ENCODE assay signal across 21 cellular contexts in the genomic region with DNA sequence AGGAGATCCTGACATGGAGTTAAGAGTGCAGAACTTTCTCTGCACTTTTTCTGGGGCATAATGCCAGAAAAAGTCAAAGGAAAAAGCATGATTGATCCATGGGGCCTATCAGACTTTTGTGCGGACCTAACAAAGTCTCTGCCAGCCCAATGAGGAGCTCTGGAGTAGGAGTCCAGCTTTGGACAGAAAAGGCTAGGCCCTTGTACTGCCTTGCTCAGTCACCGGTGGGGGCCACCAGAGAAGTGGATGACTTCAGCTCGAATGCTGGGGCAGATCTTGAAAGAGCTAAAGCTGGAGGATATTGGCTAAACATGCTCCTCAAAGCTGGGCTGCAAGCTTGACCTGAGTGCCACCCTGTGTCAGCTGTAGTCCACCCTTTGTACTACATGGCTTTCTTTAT. TPM values are rescaled to one million over a fixed set of nuclear protein-coding genes. Genes with fewer than 3 reads are reported as not detected.
A peak's percentile ranks its signal among the peaks of the same experiment; 100 is the strongest.
DNase-seq lines count a peak whose midpoint lies in the region; ATAC-seq, FAIRE-seq and TF ChIP-seq lines count a peak whose summit lies in the region.
"Had no signal": no experiment of that assay in that cellular context is flagged by ENCODE, and none has a peak within 500 bp of the region (broad histone marks: within the 10 kb centered on the region; RNA-seq: fewer than 3 reads in every experiment).

No MANE protein-coding gene starts in this region.

- no TSS peak for BruUV-seq in K562 (replicated peaks; lab: Mats Ljungman, UMichigan)

- no peak for ATAC-seq in K562
- no peak for ATAC-seq in stimulated activated effector memory CD8-positive, alpha-beta T cell treated with anti-CD3 and anti-CD28 coated beads, Interleukin-12 subunit alpha, Interleukin-12 subunit beta, amount 100 ng/mL, for 72 hours
- no peak for ATAC-seq in GM19455 (IDR thresholded peaks at IDR 0.05; ENCODE audit: unreplicated experiment)
- ATAC-seq: body of pancreas had no signal

- H3K27me3 ChIP-seq in K562 (ENCODE audit: control insufficient read depth in 2 of 2, insufficient read depth in 2 of 2, low read length in 2 of 2) (no peaks in the 10 kb centered on the region), H7 (ENCODE audit: control insufficient read depth, insufficient read depth, low read length) (peaks cover 6% of the 10 kb centered on the region; the same call in 1 of the 2 replicates)
- H3K27me3 ChIP-seq: body of pancreas, dorsolateral prefrontal cortex, esophagus squamous epithelium, vagina had no signal

- no peak for TF ChIP-seq POLR2A in K562 (conservative IDR thresholded peaks at IDR 0.05)

- H3K27me3 Mint-ChIP-seq in activated T-cell treated with anti-CD3 and anti-CD28 coated beads, Interleukin-2, amount 50 U/mL, for 24 hours = no peaks in the 10 kb centered on the region

- TF ChIP-seq EP300 in K562 (IDR thresholded peaks at IDR 0.05; ENCODE audit: low read length) = no peak

- H2AFZ ChIP-seq in K562 (ENCODE audit: low read depth, low read length) = peak overlapping the region; percentile 37

- H3K27ac ChIP-seq in K562 (ENCODE audit: extremely low read depth, low read depth, low read length) = no peak overlapping the region
- H3K27ac ChIP-seq: body of pancreas, dorsolateral prefrontal cortex, esophagus squamous epithelium, vagina had no signal

- in situ Hi-C loops in K562 (cut with MboI) = no loop called here

- H3K36me3 ChIP-seq in K562 (ENCODE audit: control insufficient read depth, insufficient read depth, low read length) = no peaks in the 10 kb centered on the region
- H3K36me3 ChIP-seq in H7 (replicated peaks; ENCODE audit: control insufficient read depth, insufficient read depth, low read length) = no peaks in the 10 kb centered on the region
- H3K36me3 ChIP-seq: esophagus squamous epithelium, vagina had no signal

- intact Hi-C loops in K562 (cut with micrococcal nuclease) = no loop called here

- peak overlapping the region; percentile 97 for H3K27ac Mint-ChIP-seq in activated T-cell treated with anti-CD3 and anti-CD28 coated beads, Interleukin-2, amount 50 U/mL, for 24 hours
- peak overlapping the region; percentile 95 for H3K27ac Mint-ChIP-seq in stimulated activated effector memory CD8-positive, alpha-beta T cell treated with anti-CD3 and anti-CD28 coated beads, Interleukin-12 subunit alpha, Interleukin-12 subunit beta, amount 100 ng/mL, for 72 hours
- H3K27ac Mint-ChIP-seq: nephron had no signal

- no peak for TF ChIP-seq RAD21 in K562 (CRISPR knock-in tag; conservative IDR thresholded peaks at IDR 0.05 in 1 of 2, IDR thresholded peaks at IDR 0.05 in 1 of 2)

- H3K36me3 Mint-ChIP-seq in activated T-cell treated with anti-CD3 and anti-CD28 coated beads, Interleukin-2, amount 50 U/mL, for 24 hours (ENCODE audit: low read depth) = peaks cover 24% of the 10 kb centered on the region
- peaks cover 31% of the 10 kb centered on the region for H3K36me3 Mint-ChIP-seq in stimulated activated effector memory CD8-positive, alpha-beta T cell treated with anti-CD3 and anti-CD28 coated beads, Interleukin-12 subunit alpha, Interleukin-12 subunit beta, amount 100 ng/mL, for 72 hours

- H3K9ac ChIP-seq in K562 (ENCODE audit: insufficient read depth in 1 of 2, low read depth in 2 of 2, low read length in 2 of 2) = no peak overlapping the region; a peak in 1 of 4 replicates

- DNase-seq in activated T-cell treated with anti-CD3 and anti-CD28 coated beads, Interleukin-2, amount 50 U/mL, for 24 hours = no peak
- DNase-seq in activated T-cell treated with anti-CD3 and anti-CD28 coated beads for 4 hours = no peak
- peak; percentile 33 for DNase-seq in OCI-M1 (lab: John Stamatoyannopoulos, UW)
- DNase-seq in K562 (ENCODE audit: extremely low read depth in 1 of 4, low spot score in 3 of 4) = peak in 1 of 4 experiments; percentile 51
- no peak for DNase-seq in stimulated activated effector memory CD8-positive, alpha-beta T cell treated with anti-CD3 and anti-CD28 coated beads, Interleukin-12 subunit alpha, Interleukin-12 subunit beta, amount 100 ng/mL, for 72 hours (ENCODE audit: low spot score in 2 of 2)
- no peak for DNase-seq in NOMO-1 (lab: John Stamatoyannopoulos, UW; ENCODE audit: unreplicated experiment in 2 of 2)
- DNase-seq in H7 = no peak
- DNase-seq: activated CD4-positive, alpha-beta T cell treated with anti-CD3 and anti-CD28 coated beads for 48 hours; body of pancreas; dorsolateral prefrontal cortex; esophagus squamous epithelium; GDM1; glutamatergic neuron; IMR-90; NCI-H1048; NCI-H774 had no signal

- H3K4me1 Mint-ChIP-seq in activated T-cell treated with anti-CD3 and anti-CD28 coated beads, Interleukin-2, amount 50 U/mL, for 24 hours (ENCODE audit: low read depth) = peaks cover 47% of the 10 kb centered on the region
- H3K4me1 Mint-ChIP-seq in stimulated activated effector memory CD8-positive, alpha-beta T cell treated with anti-CD3 and anti-CD28 coated beads, Interleukin-12 subunit alpha, Interleukin-12 subunit beta, amount 100 ng/mL, for 72 hours = peaks cover 29% of the 10 kb centered on the region

- CTCF ChIA-PET in K562 (lab: Yijun Ruan, JAX; ENCODE audit: low intra/inter-chr PET ratio) = no interaction called here

- no peak overlapping the region for H3K4me3 Mint-ChIP-seq in activated T-cell treated with anti-CD3 and anti-CD28 coated beads, Interleukin-2, amount 50 U/mL, for 24 hours
- H3K4me3 Mint-ChIP-seq in stimulated activated effector memory CD8-positive, alpha-beta T cell treated with anti-CD3 and anti-CD28 coated beads, Interleukin-12 subunit alpha, Interleukin-12 subunit beta, amount 100 ng/mL, for 72 hours = peak overlapping the region; percentile 95
- H3K4me3 Mint-ChIP-seq: nephron had no signal

- peaks cover 4% of the 10 kb centered on the region for H3K9me3 Mint-ChIP-seq in activated T-cell treated with anti-CD3 and anti-CD28 coated beads, Interleukin-2, amount 50 U/mL, for 24 hours
- H3K9me3 Mint-ChIP-seq in stimulated activated effector memory CD8-positive, alpha-beta T cell treated with anti-CD3 and anti-CD28 coated beads, Interleukin-12 subunit alpha, Interleukin-12 subunit beta, amount 100 ng/mL, for 72 hours = peaks cover 4% of the 10 kb centered on the region
- H3K9me3 Mint-ChIP-seq: nephron had no signal

- WGBS in K562 (ENCODE audit: insufficient coverage, low coverage, missing lambda C conversion rate) = 40% methylated on average over 3 of the region's 3 CpGs

- FAIRE-seq in K562 (lab: Jason Lieb, UNC) = no peak
- FAIRE-seq: GM12891 had no signal

- H3K9me1 ChIP-seq in K562 (ENCODE audit: control insufficient read depth, insufficient read depth, low read length) = no peaks in the 10 kb centered on the region

- peaks cover 24 to 37% of the 10 kb centered on the region in 2 experiments for H3K4me1 ChIP-seq in K562 (replicated peaks in 1 of 2; ENCODE audit: control insufficient read depth in 2 of 2, insufficient read depth in 2 of 2, low read length in 2 of 2)

- no peaks in the 10 kb centered on the region; the same call in 1 of the 2 replicates for H4K20me1 ChIP-seq in K562 (replicated peaks; ENCODE audit: control insufficient read depth, insufficient read depth, low read length)

- POLR2A ChIA-PET in K562 (lab: Yijun Ruan, JAX) = interaction anchor here (1.1 to 1.6 kb wide), 5 partner anchors 10 to 21 kb away, joined by 3 to 7 read pairs (median 4); no protein-coding TSS in a partner anchor

- H3K4me3 ChIP-seq in K562 (no peak overlapping the region), H7 (ENCODE audit: insufficient read depth, low read depth, low read length) (no peak overlapping the region)
- H3K4me3 ChIP-seq: body of pancreas, dorsolateral prefrontal cortex, esophagus squamous epithelium, lung, vagina had no signal

- H3K9me3 ChIP-seq in K562 (replicated peaks; ENCODE audit: control insufficient read depth, insufficient read depth, low read depth, low read length) = no peaks in the 10 kb centered on the region
- H3K9me3 ChIP-seq: body of pancreas, esophagus squamous epithelium, vagina had no signal

- H3K79me2 ChIP-seq in K562 (ENCODE audit: control insufficient read depth, insufficient read depth, low read length) = peaks cover 19% of the 10 kb centered on the region

- H3K4me2 ChIP-seq in K562 (ENCODE audit: insufficient read depth, low read length) = no peak overlapping the region

- no peak for TF ChIP-seq CTCF in K562 (IDR thresholded peaks at IDR 0.05 in 2 of 3, conservative IDR thresholded peaks at IDR 0.05 in 1 of 3; ENCODE audit: insufficient read depth in 2 of 3, low read depth in 1 of 3, low read length in 3 of 3)

TF ChIP-seq in K562, 482 proteins besides CTCF, POLR2A, EP300 and RAD21 (continues in another document):
- TF ChIP-seq, protein P1, sequence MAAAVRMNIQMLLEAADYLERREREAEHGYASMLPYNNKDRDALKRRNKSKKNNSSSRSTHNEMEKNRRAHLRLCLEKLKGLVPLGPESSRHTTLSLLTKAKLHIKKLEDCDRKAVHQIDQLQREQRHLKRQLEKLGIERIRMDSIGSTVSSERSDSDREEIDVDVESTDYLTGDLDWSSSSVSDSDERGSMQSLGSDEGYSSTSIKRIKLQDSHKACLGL (CRISPR knock-in tag; IDR thresholded peaks at IDR 0.05; ENCODE audit: borderline replicate concordance, poor library complexity, severe bottlenecking) = no peak
- no peak for TF ChIP-seq HDAC8 (tag; IDR thresholded peaks at IDR 0.05)
- TF ChIP-seq ZNF3 (CRISPR knock-in tag; IDR thresholded peaks at IDR 0.05) = no peak
- no peak for TF ChIP-seq MECOM (CRISPR knock-in tag; IDR thresholded peaks at IDR 0.05)
- TF ChIP-seq L3MBTL2 (IDR thresholded peaks at IDR 0.05) = no peak
- peak; percentile 49; the same call in 1 of the 2 replicates for TF ChIP-seq GABPB1 (CRISPR knock-in tag; IDR thresholded peaks at IDR 0.05)

RNA-seq across cellular contexts. Expression of gene ZC3HAV1, which starts 2.8 kb away (rescaled TPM):
- total RNA-seq in K562 (2011; cell fraction: chromatin; rRNA removed; ENCODE audit: low replicate concordance) = 53.8 and 57.1 TPM in 2 replicates
- total RNA-seq in K562 (2011; cell fraction: nucleolus; rRNA removed) = 29.0 and 32.2 TPM in 2 replicates
- 34.5 and 41.2 TPM in 2 replicates for total RNA-seq in K562 (2011; cell fraction: nucleoplasm; rRNA removed)
- 23.9 and 26.4 TPM in 2 replicates for total RNA-seq in K562 (2014; rRNA removed)
- total RNA-seq in K562 (2014; rRNA removed; fragmentation: Illumina TruSeq; extraction: Trizol) = 34.0 TPM in 2 replicates
- total RNA-seq in K562 (2015; rRNA removed; fragmentation: Illumina TruSeq; extraction: Trizol) = 38.9 and 40.5 TPM in 2 replicates
- 33.0 and 33.8 TPM in 2 replicates for total RNA-seq in K562 (2021)
- polyA plus RNA-seq in K562 (2011; rRNA removed) = 16.9 and 22.4 TPM in 2 replicates
- 13.3 and 18.4 TPM in 2 replicates for polyA plus RNA-seq in K562 (2011; cell fraction: cytosol; rRNA removed)
- polyA plus RNA-seq in K562 (2011; cell fraction: nucleus; rRNA removed) = 12.9 and 17.7 TPM in 2 replicates
- polyA plus RNA-seq in K562 (2012) = 20.5 and 21.0 TPM in 2 replicates
- polyA plus RNA-seq in K562 (2014; fragmentation: Illumina TruSeq; extraction: Trizol) = 22.8 and 30.9 TPM in 2 replicates
- 10 to 100 TPM; 11.9 to 13.4 TPM for polyA plus RNA-seq in K562 (2014; fragmentation: Nextera tagmentation; extraction: Ambion mirVana)
- polyA plus RNA-seq in K562 (2014; rRNA removed) = 18.0 and 18.7 TPM in 2 replicates
- polyA minus RNA-seq in K562 (2011; rRNA and poly(A)+ RNA removed) = 29.5 and 40.3 TPM in 2 replicates
- polyA minus RNA-seq in K562 (2011; cell fraction: cytosol; rRNA and poly(A)+ RNA removed) = 24.2 and 28.1 TPM in 2 replicates
- polyA minus RNA-seq in K562 (2011; cell fraction: nucleus; rRNA and poly(A)+ RNA removed) = 17.8 and 38.4 TPM in 2 replicates
- 27.1 and 30.9 TPM in 2 replicates for total RNA-seq in H7 (2014; rRNA removed; shearing (Covaris generic))
